Comparison of ENCODE assay signal across 7 cellular contexts in genomic region chr5:134556588-134556987, GRCh38. TPM values are rescaled to one million over a fixed set of nuclear protein-coding genes. Genes with fewer than 3 reads are reported as not detected.
A peak's percentile ranks its signal among the peaks of the same experiment; 100 is the strongest.
DNase-seq lines count a peak whose midpoint lies in the region; ATAC-seq and TF ChIP-seq lines count a peak whose summit lies in the region.
"Not testable (repeated sequence)": the region's sequence is repeated elsewhere in the genome, so short reads cannot be mapped to it uniquely, and the experiment has no call there.

No MANE protein-coding gene starts in this region.

- not testable (repeated sequence) for H4K91ac ChIP-seq in neuronal stem cell (ENCODE audit: low read depth, low read length, poor library complexity)

- H3K4me1 ChIP-seq in CD8-positive, alpha-beta memory T cell (ENCODE audit: insufficient read depth, low read length): peaks cover 35% of the 10 kb centered on the region
- H3K4me1 ChIP-seq in OCI-LY3 (ENCODE audit: low read length) (peaks cover 53% of the 10 kb centered on the region), neuronal stem cell (ENCODE audit: control insufficient read depth in 2 of 2, insufficient read depth in 1 of 2, low read depth in 1 of 2, low read length in 2 of 2) (peaks cover 3 to 13% of the 10 kb centered on the region in 2 donors)

- not testable (repeated sequence) for H3K4me3 ChIP-seq in CD8-positive, alpha-beta memory T cell (ENCODE audit: low read length); OCI-LY3 (ENCODE audit: low read length)
- peak overlapping the region in 1 of 2 donors; percentile 71 for H3K4me3 ChIP-seq in neuronal stem cell (ENCODE audit: low read length in 2 of 2)

- H3K79me2 ChIP-seq in OCI-LY3 (ENCODE audit: low read length): peaks cover 36% of the 10 kb centered on the region

- peak overlapping the region; percentile 78; the same call in 1 of the 2 replicates for H3K4me2 ChIP-seq in OCI-LY3 (ENCODE audit: low read length)
- H3K4me2 ChIP-seq in neuronal stem cell (ENCODE audit: insufficient read depth, low read length, poor library complexity, severe bottlenecking): not testable (repeated sequence)

- not testable (repeated sequence) for H3K27ac ChIP-seq in CD8-positive, alpha-beta memory T cell (ENCODE audit: low read depth, low read length); neuronal stem cell (replicated peaks; ENCODE audit: low read length)
- peak overlapping the region; percentile 100 for H3K27ac ChIP-seq in OCI-LY3 (ENCODE audit: low read length)

- not testable (repeated sequence) for H2AK5ac ChIP-seq in neuronal stem cell (ENCODE audit: low read depth, low read length)

- not testable (repeated sequence) for H2AFZ ChIP-seq in OCI-LY3 (ENCODE audit: low read depth, low read length); neuronal stem cell (ENCODE audit: low read length)

- H3K14ac ChIP-seq in neuronal stem cell (ENCODE audit: low read length): peak overlapping the region; percentile 14

- not testable (repeated sequence) for H3K27me3 ChIP-seq in CD8-positive, alpha-beta memory T cell (ENCODE audit: insufficient read depth, low read length, poor library complexity, severe bottlenecking); OCI-LY3 (ENCODE audit: low read depth, low read length); neuronal stem cell (ENCODE audit: control insufficient read depth in 3 of 3, insufficient read depth in 3 of 3, low read depth in 1 of 3, low read length in 3 of 3)

- not testable (repeated sequence) for H2BK15ac ChIP-seq in neuronal stem cell (ENCODE audit: low read length)

- peak overlapping the region in 7 of 8 donors; percentile 44 to 94 (median 90) for H3K27ac Mint-ChIP-seq in CD8-positive, alpha-beta memory T cell
- H3K27ac Mint-ChIP-seq in activated CD4-positive, alpha-beta memory T cell treated with anti-CD3 and anti-CD28 coated beads, Interleukin-2, amount 10 ng/mL, durations not matched to agents 7 days and 5 days: peak overlapping the region; percentile 86
- peak overlapping the region; percentile 93 for H3K27ac Mint-ChIP-seq in activated naive CD4-positive, alpha-beta T cell treated with anti-CD3 and anti-CD28 coated beads, Interleukin-2, amount 50 U/mL, for 24 hours
- H3K27ac Mint-ChIP-seq in central memory CD8-positive, alpha-beta T cell (ENCODE audit: low read depth): peak overlapping the region; percentile 81
- H3K27ac Mint-ChIP-seq in glutamatergic neuron (ENCODE audit: unreplicated experiment): peak overlapping the region; percentile 53

- CTCF ChIA-PET in CD8-positive, alpha-beta memory T cell (lab: Charles Lee): interaction anchor here (1.3 kb wide), 1 partner anchor 21 kb away, joined by 4 read pairs; no protein-coding TSS in a partner anchor
- CTCF ChIA-PET in activated CD4-positive, alpha-beta memory T cell treated with anti-CD3 and anti-CD28 coated beads, Interleukin-2, amount 10 ng/mL, durations not matched to agents 7 days and 5 days (lab: Charles Lee): interaction anchor here (1.1 to 2.1 kb wide), 4 partner anchors 11 to 253 kb away, joined by 3 to 11 read pairs (median 4); partner anchors contain the start of gene CDKN2AIPNL

- H2BK120ac ChIP-seq in neuronal stem cell (ENCODE audit: low read depth, low read length): not testable (repeated sequence)

- peak overlapping the region; percentile 97; the same call in 1 of the 2 replicates for H3K9ac ChIP-seq in OCI-LY3 (ENCODE audit: low read length)
- not testable (repeated sequence) for H3K9ac ChIP-seq in neuronal stem cell (ENCODE audit: low read depth, low read length, poor library complexity)

- peaks cover 0 to 80% (median 10%) of the 10 kb centered on the region in 3 donors for H3K36me3 Mint-ChIP-seq in CD8-positive, alpha-beta memory T cell
- peaks cover 53% of the 10 kb centered on the region for H3K36me3 Mint-ChIP-seq in activated CD4-positive, alpha-beta memory T cell treated with anti-CD3 and anti-CD28 coated beads, Interleukin-2, amount 10 ng/mL, durations not matched to agents 7 days and 5 days (ENCODE audit: low read depth)
- peaks cover 13% of the 10 kb centered on the region for H3K36me3 Mint-ChIP-seq in activated naive CD4-positive, alpha-beta T cell treated with anti-CD3 and anti-CD28 coated beads, Interleukin-2, amount 50 U/mL, for 24 hours
- H3K36me3 Mint-ChIP-seq in central memory CD8-positive, alpha-beta T cell (ENCODE audit: insufficient read depth): peaks cover 46% of the 10 kb centered on the region
- H3K36me3 Mint-ChIP-seq in glutamatergic neuron (ENCODE audit: unreplicated experiment): not testable (repeated sequence)

- H3K4ac ChIP-seq in neuronal stem cell (ENCODE audit: low read length): not testable (repeated sequence)

- peaks cover 64% of the 10 kb centered on the region for H3K36me3 ChIP-seq in CD8-positive, alpha-beta memory T cell (ENCODE audit: insufficient read depth, low read length)
- peaks cover 54% of the 10 kb centered on the region for H3K36me3 ChIP-seq in OCI-LY3 (replicated peaks; ENCODE audit: low read depth, low read length)
- not testable (repeated sequence) for H3K36me3 ChIP-seq in neuronal stem cell (replicated peaks in 1 of 2; ENCODE audit: control insufficient read depth in 2 of 2, insufficient read depth in 2 of 2, low read length in 2 of 2)

- DNase-seq in CD8-positive, alpha-beta memory T cell; activated CD4-positive, alpha-beta memory T cell treated with anti-CD3 and anti-CD28 coated beads, Interleukin-2, amount 10 ng/mL, durations not matched to agents 7 days and 5 days; central memory CD8-positive, alpha-beta T cell (ENCODE audit: low spot score in 2 of 2); glutamatergic neuron; neuronal stem cell (ENCODE audit: low spot score): not testable (repeated sequence)

- H4K20me1 ChIP-seq in OCI-LY3 (ENCODE audit: insufficient read depth, low read length): not testable (repeated sequence)

- H3K18ac ChIP-seq in neuronal stem cell (ENCODE audit: low read length): not testable (repeated sequence)

- H2BK12ac ChIP-seq in neuronal stem cell (ENCODE audit: low read length): not testable (repeated sequence)

- POLR2A ChIA-PET in CD8-positive, alpha-beta memory T cell (lab: Charles Lee): interaction anchor here (0.7 to 1.3 kb wide), 4 partner anchors 32 to 185 kb away, joined by 3 to 6 read pairs (median 4); partner anchors contain the start of genes CDKN2AIPNL and UBE2B
- POLR2A ChIA-PET in activated CD4-positive, alpha-beta memory T cell treated with anti-CD3 and anti-CD28 coated beads, Interleukin-2, amount 10 ng/mL, durations not matched to agents 7 days and 5 days (lab: Charles Lee): interaction anchor here (0.6 to 3.4 kb wide), 15 partner anchors 12 to 754 kb away, joined by 3 to 32 read pairs (median 4); partner anchors contain the start of genes JADE2, PPP2CA and UBE2B

- ATAC-seq in central memory CD8-positive, alpha-beta T cell (replicated peaks; ENCODE audit: extremely low read depth, poor library complexity, severe bottlenecking): not testable (repeated sequence)

- H3K23ac ChIP-seq in neuronal stem cell (ENCODE audit: low read depth, low read length, poor library complexity): not testable (repeated sequence)

- 100% methylated on average over 3 of the region's 3 CpGs; no CpG with 5 or more reads in 1 of the 2 donors for WGBS in neuronal stem cell (ENCODE audit: extremely low coverage in 2 of 2, insufficient read length in 2 of 2, insufficient replicate concordance in 1 of 2), 2 donors

- H3K79me1 ChIP-seq in neuronal stem cell (ENCODE audit: low read depth, low read length): not testable (repeated sequence)

- not testable (repeated sequence) for H3K9me3 Mint-ChIP-seq in CD8-positive, alpha-beta memory T cell; activated CD4-positive, alpha-beta memory T cell treated with anti-CD3 and anti-CD28 coated beads, Interleukin-2, amount 10 ng/mL, durations not matched to agents 7 days and 5 days; activated naive CD4-positive, alpha-beta T cell treated with anti-CD3 and anti-CD28 coated beads, Interleukin-2, amount 50 U/mL, for 24 hours; central memory CD8-positive, alpha-beta T cell; glutamatergic neuron (ENCODE audit: unreplicated experiment)

- peaks cover 40 to 71% (median 44%) of the 10 kb centered on the region in 3 donors for H3K4me1 Mint-ChIP-seq in CD8-positive, alpha-beta memory T cell
- peaks cover 31% of the 10 kb centered on the region for H3K4me1 Mint-ChIP-seq in activated CD4-positive, alpha-beta memory T cell treated with anti-CD3 and anti-CD28 coated beads, Interleukin-2, amount 10 ng/mL, durations not matched to agents 7 days and 5 days
- H3K4me1 Mint-ChIP-seq in activated naive CD4-positive, alpha-beta T cell treated with anti-CD3 and anti-CD28 coated beads, Interleukin-2, amount 50 U/mL, for 24 hours: peaks cover 47% of the 10 kb centered on the region
- H3K4me1 Mint-ChIP-seq in central memory CD8-positive, alpha-beta T cell: peaks cover 42% of the 10 kb centered on the region
- H3K4me1 Mint-ChIP-seq in glutamatergic neuron (ENCODE audit: low read depth, unreplicated experiment): not testable (repeated sequence)

- not testable (repeated sequence) for H3K9me3 ChIP-seq in CD8-positive, alpha-beta memory T cell (ENCODE audit: low read length); OCI-LY3 (ENCODE audit: insufficient read depth, low read length); neuronal stem cell (replicated peaks in 1 of 2; ENCODE audit: control insufficient read depth in 2 of 2, insufficient read depth in 1 of 2, low read depth in 1 of 2, low read length in 2 of 2)

- H4K8ac ChIP-seq in neuronal stem cell (ENCODE audit: low read depth, low read length): not testable (repeated sequence)

- H3K4me3 Mint-ChIP-seq in CD8-positive, alpha-beta memory T cell: peak overlapping the region in 4 of 7 donors; percentile 4 to 82 (median 22)
- H3K4me3 Mint-ChIP-seq in activated CD4-positive, alpha-beta memory T cell treated with anti-CD3 and anti-CD28 coated beads, Interleukin-2, amount 10 ng/mL, durations not matched to agents 7 days and 5 days: peak overlapping the region; percentile 53
- peak overlapping the region; percentile 58 for H3K4me3 Mint-ChIP-seq in activated naive CD4-positive, alpha-beta T cell treated with anti-CD3 and anti-CD28 coated beads, Interleukin-2, amount 50 U/mL, for 24 hours
- peak overlapping the region; percentile 23 for H3K4me3 Mint-ChIP-seq in central memory CD8-positive, alpha-beta T cell
- H3K4me3 Mint-ChIP-seq in glutamatergic neuron (ENCODE audit: unreplicated experiment): peak overlapping the region; percentile 30

- not testable (repeated sequence) for TF ChIP-seq CTCF in OCI-LY3 (IDR thresholded peaks at IDR 0.05; ENCODE audit: low read depth, low read length); glutamatergic neuron (IDR thresholded peaks at IDR 0.05; ENCODE audit: partially characterized antibody, unreplicated experiment)

- not testable (repeated sequence) for H3K27me3 Mint-ChIP-seq in CD8-positive, alpha-beta memory T cell; activated CD4-positive, alpha-beta memory T cell treated with anti-CD3 and anti-CD28 coated beads, Interleukin-2, amount 10 ng/mL, durations not matched to agents 7 days and 5 days; activated naive CD4-positive, alpha-beta T cell treated with anti-CD3 and anti-CD28 coated beads, Interleukin-2, amount 50 U/mL, for 24 hours; central memory CD8-positive, alpha-beta T cell; glutamatergic neuron (ENCODE audit: unreplicated experiment)

- H2BK5ac ChIP-seq in neuronal stem cell (ENCODE audit: low read length): not testable (repeated sequence)

RNA-seq across cellular contexts. Expression of gene JADE2, which starts 31.1 kb away (rescaled TPM):
- total RNA-seq in CD8-positive, alpha-beta memory T cell: 100 to 1,000 TPM; 105 to 107 TPM
- 47.1 TPM for polyA plus RNA-seq in CD8-positive, alpha-beta memory T cell
- 10 to 100 TPM; 72.7 to 73.5 TPM for total RNA-seq in activated CD4-positive, alpha-beta memory T cell treated with anti-CD3 and anti-CD28 coated beads, Interleukin-2, amount 10 ng/mL, durations not matched to agents 7 days and 5 days
- total RNA-seq in glutamatergic neuron (ENCODE audit: unreplicated experiment): 2.1 TPM
- polyA plus RNA-seq in neuronal stem cell (2013, experiment 1 of 2): 1.5 TPM
- 1.3 TPM for polyA plus RNA-seq in neuronal stem cell (2013, experiment 2 of 2)

Comparison
In these comparisons a context has a peak if more than half of its experiments do, and no peak if none do; other contexts are left out.
1. RNA of gene JADE2, which starts 31.1 kb away (total RNA-seq): 105 to 107 TPM in CD8-positive, alpha-beta memory T cell and 72.7 to 73.5 TPM in activated CD4-positive, alpha-beta memory T cell treated with anti-CD3 and anti-CD28 coated beads, Interleukin-2, amount 10 ng/mL, durations not matched to agents 7 days and 5 days; 2.1 TPM in glutamatergic neuron (single experiment); every median in the first group is over 10 times any median in the second.
2. Peak in every context shown above with its lines, with median percentiles within 50 percentile points of each other: H3K27ac Mint-ChIP-seq and H3K4me3 Mint-ChIP-seq.